In genomic region chr19:52527134-52527953, GRCh38 we compare ENCODE assay signal across 8 cellular contexts.
DNase-seq lines count a peak whose midpoint lies in the region; ATAC-seq and TF ChIP-seq lines count a peak whose summit lies in the region.

Gene ZNF808 (plus strand): TSS chr19:52527668. CDS start chr19:52543285, 15,617 bp downstream.

- H3K4me3 ChIP-seq in mucosa of stomach (ENCODE audit: low read length) = peak within 1 kb of the TSS; percentile 88

- H3K9ac ChIP-seq in mucosa of stomach (ENCODE audit: low read length) = peak within 1 kb of the TSS; percentile 92

- DNase-seq in DMS 273 treated with DMSO at 0.1 percent for 48 hours (lab: John Stamatoyannopoulos, UW) (peak; percentile 85), HuH-7 (ENCODE audit: low spot score) (peak; percentile 81), OCI-M1 (lab: John Stamatoyannopoulos, UW) (peak; percentile 97), erythroblast (lab: John Stamatoyannopoulos, UW) (peak; percentile 94)
- DNase-seq in activated T-cell treated with anti-CD3 and anti-CD28 coated beads, Interleukin-2, amount 50 U/mL, for 1 hour = peak; percentile 97
- peak; percentile 97 for DNase-seq in stimulated activated CD8-positive, alpha-beta memory T cell treated with anti-CD3 and anti-CD28 coated beads, Interleukin-4, amount 100 ng/mL, for 48 hours

- ATAC-seq in GM21447 (IDR thresholded peaks at IDR 0.05; ENCODE audit: unreplicated experiment) = peak; percentile 82

- H3K36me3 ChIP-seq in mucosa of stomach (ENCODE audit: control insufficient read depth, insufficient read depth, low read length) = no peaks in the 10 kb centered on the region

- H3K4me1 ChIP-seq in mucosa of stomach (ENCODE audit: control insufficient read depth, insufficient read depth, low read length) = peaks cover 11% of the 10 kb centered on the region

- H3K27me3 ChIP-seq in mucosa of stomach (ENCODE audit: control insufficient read depth, insufficient read depth, low read length) = no peaks in the 10 kb centered on the region

- peak; percentile 52 for TF ChIP-seq POLR2A in erythroblast (IDR thresholded peaks at IDR 0.05; ENCODE audit: low read length)

- no peaks in the 10 kb centered on the region for H3K9me3 ChIP-seq in mucosa of stomach (ENCODE audit: control insufficient read depth, low read length)

Comparison
In these comparisons a context has a peak if more than half of its experiments do, and no peak if none do; other contexts are left out.
1. Peak in every context shown above with its lines: DNase-seq, ATAC-seq and H3K4me3 ChIP-seq.